In the genomic region with DNA sequence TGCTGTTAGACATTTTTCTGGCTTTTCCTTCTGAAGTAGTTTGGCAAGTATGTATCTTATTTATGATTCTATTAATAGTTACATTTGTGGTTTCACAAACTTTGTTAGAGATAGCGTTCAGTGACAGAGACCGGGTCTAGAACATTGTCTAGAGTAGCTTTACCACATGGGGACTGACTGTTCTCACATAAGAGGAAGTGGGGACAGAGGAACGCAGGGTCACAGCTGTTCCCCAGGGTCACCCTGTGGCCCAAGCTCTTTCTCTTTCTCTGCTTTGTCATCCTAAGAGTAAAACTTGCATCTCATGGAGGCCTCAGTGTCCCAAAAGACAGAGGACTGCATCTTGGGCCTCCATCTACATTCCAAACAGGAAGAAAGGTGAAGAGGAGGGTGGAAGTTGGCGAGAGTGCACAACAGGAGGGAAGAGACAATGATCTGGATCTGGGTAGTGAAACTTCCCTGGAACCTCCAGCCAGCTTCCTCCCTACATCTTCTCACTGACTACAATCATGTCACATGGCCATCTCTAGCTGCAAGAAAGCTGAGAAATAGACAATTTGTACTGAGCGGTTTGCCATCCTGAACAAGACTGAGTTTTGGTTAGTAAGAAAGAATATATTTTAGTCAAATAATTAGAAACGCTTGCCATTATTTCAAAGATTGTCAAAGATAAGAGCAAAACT, we compare ENCODE assay signal across 11 cellular contexts.
DNase-seq lines count a peak whose midpoint lies in the region; ATAC-seq, FAIRE-seq and TF ChIP-seq lines count a peak whose summit lies in the region.
"Had no signal": no experiment of that assay in that cellular context is flagged by ENCODE, and none has a peak within 500 bp of the region (broad histone marks: within the 10 kb centered on the region; RNA-seq: fewer than 3 reads in every experiment).

No MANE protein-coding gene starts in this region.

- no peak overlapping the region for H2AK5ac ChIP-seq in H9 (ENCODE audit: insufficient read length, low read length)

- no peaks in the 10 kb centered on the region for H4K20me1 ChIP-seq in H9 (ENCODE audit: control insufficient read depth, insufficient read depth, insufficient read length)

- no peak overlapping the region for H2BK20ac ChIP-seq in H9 (ENCODE audit: low read depth, low read length, poor library complexity, severe bottlenecking)

- H4K91ac ChIP-seq in H9 (ENCODE audit: insufficient read length, low read depth, low read length): no peak overlapping the region

- no peak overlapping the region for H3K4ac ChIP-seq in H9 (ENCODE audit: low read depth, low read length)

- no peak overlapping the region for H4K5ac ChIP-seq in H9 (ENCODE audit: insufficient read length, low read depth, low read length)

- H3K79me2 ChIP-seq in H9 (ENCODE audit: insufficient read depth, low read length): no peaks in the 10 kb centered on the region

- peaks cover 0 to 4% of the 10 kb centered on the region in 2 donors for H3K27me3 Mint-ChIP-seq in stimulated activated naive B cell treated with anti-CD40 and anti-IgM and Interleukin-4, amounts not matched to agents 10 μg/mL and 1 μg/mL and 100 μg/mL, for 72 hours
- no peaks in the 10 kb centered on the region for H3K27me3 Mint-ChIP-seq in H9 (ENCODE audit: low read depth)
- H3K27me3 Mint-ChIP-seq: T-helper 17 cell had no signal

- H2BK120ac ChIP-seq in H9 (ENCODE audit: low read depth, low read length, poor library complexity, severe bottlenecking): no peak overlapping the region

- H3K14ac ChIP-seq in H9 (ENCODE audit: insufficient read depth, low read length): no peak overlapping the region

- H4K8ac ChIP-seq in H9 (replicated peaks; ENCODE audit: insufficient read length, low read depth, low read length): no peak overlapping the region

- no peak overlapping the region for H3K18ac ChIP-seq in H9 (ENCODE audit: insufficient read length, low read depth, low read length)

- H3K79me1 ChIP-seq in H9 (ENCODE audit: insufficient read depth, low read depth, low read length, poor library complexity, severe bottlenecking): no peaks in the 10 kb centered on the region

- peak overlapping the region; percentile 90 for H3K27ac Mint-ChIP-seq in stimulated activated naive B cell treated with anti-CD40 and anti-IgM and Interleukin-4, amounts not matched to agents 10 μg/mL and 1 μg/mL and 100 μg/mL, for 72 hours
- H3K27ac Mint-ChIP-seq in H9: no peak overlapping the region
- H3K27ac Mint-ChIP-seq: activated T-helper 2 cell treated with anti-CD3 and anti-CD28 coated beads, Interferon-gamma antibody, Interleukin-2, Interleukin-4, amounts not matched to agents 10 μg/mL and 5 μg/mL and 100 μg/mL, durations not matched to agents 14 hours and 24 hours and 36 hours; T-helper 17 cell had no signal

- H3K4me1 ChIP-seq in H9 (ENCODE audit: insufficient read depth, low read length): no peaks in the 10 kb centered on the region

- WGBS in H9 (ENCODE audit: extremely low coverage, insufficient read length, low lambda C conversion rate): no CpG with 5 or more reads among the region's 6 CpGs

- H3K4me3 Mint-ChIP-seq in stimulated activated naive B cell treated with anti-CD40 and anti-IgM and Interleukin-4, amounts not matched to agents 10 μg/mL and 1 μg/mL and 100 μg/mL, for 72 hours: peak overlapping the region; percentile 30 to 60
- H3K4me3 Mint-ChIP-seq in H9: no peak overlapping the region
- H3K4me3 Mint-ChIP-seq: T-helper 17 cell had no signal

- H2BK12ac ChIP-seq in H9 (ENCODE audit: insufficient read length, low read depth, low read length): no peak overlapping the region

- peak; percentile 21 for FAIRE-seq in GM19239 (lab: Jason Lieb, UNC)

- peak; percentile 98 for ATAC-seq in HG02759 (IDR thresholded peaks at IDR 0.05; ENCODE audit: unreplicated experiment)
- peak; percentile 100 for ATAC-seq in stimulated activated naive B cell treated with anti-CD40 and anti-IgM and Interleukin-4, amounts not matched to agents 10 μg/mL and 1 μg/mL and 100 μg/mL, for 72 hours (replicated peaks)
- ATAC-seq: T-helper 17 cell had no signal

- no peak overlapping the region for H3K23ac ChIP-seq in H9 (ENCODE audit: insufficient read length, low read depth, low read length)

- H3K23me2 ChIP-seq in H9 (ENCODE audit: insufficient read length, low read depth, low read length, poor library complexity, severe bottlenecking): no peaks in the 10 kb centered on the region

- H3K4me2 ChIP-seq in H9 (ENCODE audit: insufficient read depth, insufficient read length, low read length): no peak overlapping the region

- peaks cover 10 to 16% of the 10 kb centered on the region in 2 donors for H3K9me3 Mint-ChIP-seq in stimulated activated naive B cell treated with anti-CD40 and anti-IgM and Interleukin-4, amounts not matched to agents 10 μg/mL and 1 μg/mL and 100 μg/mL, for 72 hours
- peaks cover 20 to 32% of the 10 kb centered on the region in 2 experiments for H3K9me3 Mint-ChIP-seq in H9

- H2BK15ac ChIP-seq in H9 (ENCODE audit: low read depth, low read length): no peak overlapping the region

- H3T11ph ChIP-seq in H9 (ENCODE audit: low read length): no peak overlapping the region

- no peaks in the 10 kb centered on the region for H3K9me3 ChIP-seq in H9 (ENCODE audit: control insufficient read depth, low read depth, low read length)

- no peak overlapping the region for H2BK5ac ChIP-seq in H9 (ENCODE audit: insufficient read length, low read length)

- no peak overlapping the region for H2AFZ ChIP-seq in H9 (ENCODE audit: low read length)

- H3K27me3 ChIP-seq in H9 (ENCODE audit: insufficient read depth, low read length): no peaks in the 10 kb centered on the region

- no peak overlapping the region for H3K9ac ChIP-seq in H9 (ENCODE audit: extremely low read depth, insufficient read length, low read length)

- DNase-seq in GM19239 (ENCODE audit: insufficient read length, low spot score) (peak; percentile 17), Kasumi-1 (lab: John Stamatoyannopoulos, UW) (peak; percentile 65 to 69), H9 (no peak), NCI-H774 (lab: John Stamatoyannopoulos, UW) (no peak)
- peak; percentile 50 for DNase-seq in stimulated activated naive B cell treated with anti-CD40 and anti-IgM and Interleukin-4, amounts not matched to agents 10 μg/mL and 1 μg/mL and 100 μg/mL, for 72 hours
- DNase-seq in activated naive CD4-positive, alpha-beta T cell (lab: John Stamatoyannopoulos, UW): no peak
- DNase-seq: dorsolateral prefrontal cortex, T-helper 17 cell had no signal

- no peak overlapping the region for H3K27ac ChIP-seq in H9 (ENCODE audit: insufficient read length, low read depth, low read length)
- H3K27ac ChIP-seq: dorsolateral prefrontal cortex, HL-60 had no signal

- no peak overlapping the region for H3K56ac ChIP-seq in H9 (ENCODE audit: insufficient read length, low read depth, low read length)

- TF ChIP-seq CTCF in H9 (conservative IDR thresholded peaks at IDR 0.05): no peak

- peaks cover 3 to 12% of the 10 kb centered on the region in 2 donors for H3K36me3 Mint-ChIP-seq in stimulated activated naive B cell treated with anti-CD40 and anti-IgM and Interleukin-4, amounts not matched to agents 10 μg/mL and 1 μg/mL and 100 μg/mL, for 72 hours
- peaks cover 4 to 35% (median 6%) of the 10 kb centered on the region in 3 experiments; a peak in 5 of 7 replicates for H3K36me3 Mint-ChIP-seq in H9 (ENCODE audit: insufficient read depth in 1 of 3, low read depth in 3 of 3)

- H3K4me1 Mint-ChIP-seq in stimulated activated naive B cell treated with anti-CD40 and anti-IgM and Interleukin-4, amounts not matched to agents 10 μg/mL and 1 μg/mL and 100 μg/mL, for 72 hours: peaks cover 5 to 9% of the 10 kb centered on the region in 2 donors
- H3K4me1 Mint-ChIP-seq in H9: peaks cover 3 to 9% of the 10 kb centered on the region in 2 experiments; a peak in 3 of 4 replicates
- H3K4me1 Mint-ChIP-seq: T-helper 17 cell had no signal

Comparison
In these comparisons a context has a peak if more than half of its experiments do, and no peak if none do; other contexts are left out.
1. DNase-seq: peak in GM19239 (single experiment), Kasumi-1 (2 of 2) and stimulated activated naive B cell treated with anti-CD40 and anti-IgM and Interleukin-4, amounts not matched to agents 10 μg/mL and 1 μg/mL and 100 μg/mL, for 72 hours (single experiment); none in H9 (single experiment), NCI-H774 (single experiment) and activated naive CD4-positive, alpha-beta T cell (0 of 4).
2. H3K4me3 Mint-ChIP-seq: peak in stimulated activated naive B cell treated with anti-CD40 and anti-IgM and Interleukin-4, amounts not matched to agents 10 μg/mL and 1 μg/mL and 100 μg/mL, for 72 hours (2 of 2); none in H9 (0 of 2).